25 cellular contexts compared by ENCODE assay signal in the genomic region with DNA sequence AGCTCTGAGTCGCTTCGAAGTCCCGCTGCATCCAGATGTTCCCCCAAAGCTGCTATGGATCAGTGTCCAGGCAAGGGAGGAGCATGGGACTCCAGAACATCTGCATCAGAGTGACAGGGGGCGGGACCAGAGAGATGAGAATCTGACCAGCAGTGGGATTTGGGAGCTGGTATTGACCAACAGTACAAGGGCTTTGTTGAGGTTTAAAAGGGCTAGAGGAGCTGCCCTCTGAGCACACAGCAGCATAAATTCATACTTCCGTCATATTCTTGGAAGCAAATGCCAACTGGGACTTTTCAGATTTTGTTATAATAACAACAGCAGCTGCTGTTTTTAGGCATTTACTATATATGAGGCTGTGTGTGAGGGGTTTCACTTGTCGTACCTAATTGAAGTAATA. TPM values are rescaled to one million over a fixed set of nuclear protein-coding genes. Genes with fewer than 3 reads are reported as not detected.
"Had no signal": no experiment of that assay in that cellular context is flagged by ENCODE, and none has a peak within 500 bp of the region (broad histone marks: within the 10 kb centered on the region; RNA-seq: fewer than 3 reads in every experiment).

No MANE protein-coding gene starts in this region.

- H3K27ac ChIP-seq: VCaP had no signal

- ATAC-seq: activated CD4-positive, alpha-beta T cell treated with anti-CD3 and anti-CD28 coated beads for 36 hours; activated T-helper 17 cell treated with anti-CD3 and anti-CD28 coated beads, Interleukin-2, amount 50 U/mL, for 72 hours; PC-3; T-cell had no signal

- H3K27me3 ChIP-seq: cardiac muscle cell had no signal

- H3K4me3 ChIP-seq: cardiac muscle cell had no signal

- H3K36me3 ChIP-seq: cardiac muscle cell had no signal

- DNase-seq: activated CD4-positive, alpha-beta memory T cell treated with anti-CD3 and anti-CD28 coated beads, Interleukin-2, amount 10 ng/mL, durations not matched to agents 7 days and 5 days; activated CD4-positive, alpha-beta T cell treated with anti-CD3 and anti-CD28 coated beads for 36 hours; activated CD4-positive, alpha-beta T cell treated with anti-CD3 and anti-CD28 coated beads, Interleukin-2, amount 50 U/mL, for 1 hour; activated gamma-delta T cell; activated naive CD4-positive, alpha-beta T cell treated with anti-CD3 and anti-CD28 coated beads for 36 hours; activated T-cell treated with anti-CD3 and anti-CD28 coated beads for 4 hours; activated T-cell treated with anti-CD3 and anti-CD28 coated beads, Interleukin-2, amount 50 U/mL, for 48 hours; cerebellar nuclear complex; MM.1S; NCI-H1105; NCI-H1436 treated with DMSO at 0.1 percent for 48 hours; NCI-H1930; NCI-H2171; NCI-H2227 treated with DMSO at 0.1 percent for 48 hours; NCI-H526; PC-3; SHP77; T-cell; T-helper 2 cell had no signal

RNA-seq across cellular contexts. Expression of a gene that starts 10.6 kb away (rescaled TPM):
- total RNA-seq: activated CD4-positive, alpha-beta memory T cell treated with anti-CD3 and anti-CD28 coated beads, Interleukin-2, amount 10 ng/mL, durations not matched to agents 7 days and 5 days; activated CD4-positive, alpha-beta T cell treated with anti-CD3 and anti-CD28 coated beads for 36 hours; activated CD8-positive, alpha-beta memory T cell treated with anti-CD3 and anti-CD28 coated beads for 36 hours; activated naive CD4-positive, alpha-beta T cell treated with anti-CD3 and anti-CD28 coated beads for 36 hours; activated T-helper 17 cell treated with anti-CD3 and anti-CD28 coated beads, Interleukin-2, amount 50 U/mL, for 72 hours; NCI-H460; PC-3; SK-MEL-5; T-cell had no signal
